ENCODE assay signal across 9 cellular contexts in genomic region chr4:76589872-76590846, GRCh38.
DNase-seq lines count a peak whose midpoint lies in the region; ATAC-seq and TF ChIP-seq lines count a peak whose summit lies in the region.
"Had no signal": no experiment of that assay in that cellular context is flagged by ENCODE, and none has a peak within 500 bp of the region (broad histone marks: within the 10 kb centered on the region; RNA-seq: fewer than 3 reads in every experiment).

No MANE protein-coding gene starts in this region.

- peaks cover 28% of the 10 kb centered on the region for H3K4me1 Mint-ChIP-seq in Caco-2 (ENCODE audit: low read depth, unreplicated experiment)

- TF ChIP-seq CTCF in Caco-2 (IDR thresholded peaks at IDR 0.05; ENCODE audit: insufficient read depth in 1 of 2, low read depth in 1 of 2, low read length in 1 of 2, severe bottlenecking in 1 of 2, unreplicated experiment in 1 of 2): no peak

- H3K27ac Mint-ChIP-seq in Caco-2 (ENCODE audit: unreplicated experiment): peak overlapping the region; percentile 96

- H3K4me3 Mint-ChIP-seq in Caco-2 (ENCODE audit: unreplicated experiment): peak overlapping the region; percentile 60

- POLR2A ChIA-PET in Caco-2 (lab: Charles Lee): interaction anchor here (0.6 to 1.0 kb wide), 2 partner anchors 35 to 108 kb away, joined by 4 to 9 read pairs; no protein-coding TSS in a partner anchor

- no peak overlapping the region for H2AFZ ChIP-seq in neuron (ENCODE audit: low read depth, low read length)

- intact Hi-C loops in Caco-2 (cut with micrococcal nuclease; ENCODE audit: unreplicated experiment): loop anchor here (1.0 to 5.0 kb wide), 4 partner anchors 10 to 63 kb away; no protein-coding TSS in a partner anchor

- no peaks in the 10 kb centered on the region for H3K27me3 Mint-ChIP-seq in Caco-2 (ENCODE audit: insufficient read depth, unreplicated experiment)

- H3K9me3 ChIP-seq in Caco-2 (no peaks in the 10 kb centered on the region), SJCRH30 (replicated peaks) (no peaks in the 10 kb centered on the region), neuron (ENCODE audit: low read length) (no peaks in the 10 kb centered on the region)

- DNase-seq in Caco-2 (peak; percentile 84 to 93), SJCRH30 (peak; percentile 93 to 95), fibroblast of the conjunctiva (ENCODE audit: low read depth) (peak; percentile 70), NCI-H1417 (lab: John Stamatoyannopoulos, UW) (no peak)

- H3K4me3 ChIP-seq in Caco-2 (ENCODE audit: low read depth, low read length) (no peak overlapping the region), SJCRH30 (peak overlapping the region; percentile 43), neuron (ENCODE audit: low read length) (peak overlapping the region; percentile 24)

- H3K27me3 ChIP-seq in Caco-2 (replicated peaks; ENCODE audit: control insufficient read depth, insufficient read depth, low read length) (no peaks in the 10 kb centered on the region), SJCRH30 (no peaks in the 10 kb centered on the region), neuron (ENCODE audit: insufficient read depth, low read length) (no peaks in the 10 kb centered on the region)

- no TSS peak for BruUV-seq in Caco-2 (replicated peaks; lab: Mats Ljungman, UMichigan)

- ATAC-seq in GM18909 (IDR thresholded peaks at IDR 0.05; ENCODE audit: poor library complexity, unreplicated experiment) (no peak), GM21367 (IDR thresholded peaks at IDR 0.05; ENCODE audit: unreplicated experiment) (no peak), GM21825 (IDR thresholded peaks at IDR 0.05; ENCODE audit: unreplicated experiment) (no peak)

- CTCF ChIA-PET in Caco-2 (lab: Charles Lee): interaction anchor here (0.6 to 1.0 kb wide), 6 partner anchors 10 to 491 kb away, joined by 3 to 9 read pairs (median 4); no protein-coding TSS in a partner anchor

- H3K4me1 ChIP-seq in Caco-2 (peaks cover 69% of the 10 kb centered on the region), SJCRH30 (peaks cover 50% of the 10 kb centered on the region), neuron (ENCODE audit: insufficient read depth, low read length) (peaks cover 74% of the 10 kb centered on the region)

- peaks cover 18% of the 10 kb centered on the region for H3K36me3 Mint-ChIP-seq in Caco-2 (ENCODE audit: insufficient read depth, unreplicated experiment)

- no peaks in the 10 kb centered on the region for H3K9me3 Mint-ChIP-seq in Caco-2 (ENCODE audit: unreplicated experiment)

- H3K27ac ChIP-seq in SJCRH30: peak overlapping the region; percentile 99
- H3K27ac ChIP-seq: epithelial cell of prostate had no signal

- H3K36me3 ChIP-seq in Caco-2 (ENCODE audit: control insufficient read depth, insufficient read depth, low read length): no peaks in the 10 kb centered on the region
- no peaks in the 10 kb centered on the region for H3K36me3 ChIP-seq in SJCRH30
- no peaks in the 10 kb centered on the region for H3K36me3 ChIP-seq in neuron (ENCODE audit: insufficient read depth, low read length)

Comparison
In these comparisons a context has a peak if more than half of its experiments do, and no peak if none do; other contexts are left out.
1. DNase-seq: peak in Caco-2 (2 of 2), SJCRH30 (2 of 2) and fibroblast of the conjunctiva (single experiment); none in NCI-H1417 (0 of 3).